17 cellular contexts compared by ENCODE assay signal in the genomic region with DNA sequence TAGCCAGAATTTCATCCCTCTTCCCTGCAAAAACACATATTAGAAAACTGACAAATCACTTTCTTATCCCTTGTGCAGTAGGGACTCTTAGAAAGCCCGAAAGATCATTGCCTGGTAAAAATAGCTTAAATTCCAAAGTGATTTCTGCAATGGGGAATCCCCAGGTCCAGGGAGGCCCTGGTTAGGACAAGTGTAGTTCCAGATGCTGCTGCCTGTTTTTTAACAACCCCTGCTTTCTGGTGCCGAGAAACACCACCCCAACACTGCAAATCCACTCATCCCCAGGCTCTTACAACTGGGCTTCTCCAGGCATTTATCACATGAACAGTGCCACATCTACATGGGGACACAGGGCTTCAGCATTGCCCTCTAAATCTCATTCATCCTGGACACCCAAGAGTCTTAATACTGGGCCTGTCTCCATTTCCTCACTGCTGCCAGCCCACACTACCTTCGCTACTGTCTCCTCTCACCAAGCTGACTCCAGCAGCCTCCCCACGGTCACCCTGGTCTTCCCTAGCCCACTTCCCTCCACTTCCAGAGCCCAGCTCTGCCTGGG.
DNase-seq lines count a peak whose midpoint lies in the region; ATAC-seq, FAIRE-seq and TF ChIP-seq lines count a peak whose summit lies in the region.
"Had no signal": no experiment of that assay in that cellular context is flagged by ENCODE, and none has a peak within 500 bp of the region (broad histone marks: within the 10 kb centered on the region; RNA-seq: fewer than 3 reads in every experiment).

No MANE protein-coding gene starts in this region.

- DNase-seq in HFF-Myc (ENCODE audit: extremely low read depth, low read depth) (peak; percentile 51), astrocyte (ENCODE audit: low read depth) (peak; percentile 66), foreskin fibroblast (peak; percentile 14 to 15), type B pancreatic cell (ENCODE audit: extremely low spot score, unreplicated experiment) (no peak), iPS-NIHi7 (ENCODE audit: extremely low spot score) (no peak), ACHN (no peak)
- DNase-seq: activated CD4-positive, alpha-beta T cell treated with anti-CD3 and anti-CD28 coated beads, Interleukin-2, amount 50 U/mL, for 1 hour; Calu3; heart right ventricle; naive B cell; Right ventricle myocardium superior; stimulated activated naive CD8-positive, alpha-beta T cell treated with anti-CD3 and anti-CD28 coated beads, Interleukin-15, Interleukin-2, amounts not matched to agents 100 U/mL and 50 U/mL, for 24 hours; T-helper 9 cell had no signal

- FAIRE-seq in astrocyte (lab: Jason Lieb, UNC), result no peak
- FAIRE-seq: endometrium had no signal

- H3K4me3 Mint-ChIP-seq in astrocyte (ENCODE audit: unreplicated experiment) (no peak overlapping the region), type B pancreatic cell (no peak overlapping the region)

- H3K9ac ChIP-seq in astrocyte (ENCODE audit: low read length), result no peak overlapping the region

- no peak for ATAC-seq in HG03097 (IDR thresholded peaks at IDR 0.05; ENCODE audit: low FRiP score, unreplicated experiment)
- ATAC-seq: heart right ventricle; left lung; stimulated activated naive CD8-positive, alpha-beta T cell treated with anti-CD3 and anti-CD28 coated beads, Interleukin-15, Interleukin-2, amounts not matched to agents 100 U/mL and 50 U/mL, for 24 hours had no signal

- H3K4me3 ChIP-seq in HFF-Myc (replicated peaks; ENCODE audit: low read depth, low read length) (no peak overlapping the region), astrocyte (ENCODE audit: insufficient read depth, low read depth, low read length) (no peak overlapping the region), foreskin fibroblast (ENCODE audit: low read depth in 1 of 2, low read length in 2 of 2) (no peak overlapping the region)
- H3K4me3 ChIP-seq: heart right ventricle, left lung, right atrium auricular region had no signal

- no peak overlapping the region for H2AFZ ChIP-seq in astrocyte (ENCODE audit: low read depth, low read length)

- in situ Hi-C loops in ACHN (cut with HindIII; ENCODE audit: low pct_ligation_motif_present, low pct_unique_long_range_greater_than_20kb, low sequenced_read_pairs), result no loop called here

- H3K9me3 Mint-ChIP-seq in astrocyte (ENCODE audit: unreplicated experiment), result peaks cover 16% of the 10 kb centered on the region
- H3K9me3 Mint-ChIP-seq in type B pancreatic cell, result no peaks in the 10 kb centered on the region

- no peak overlapping the region for H3K27ac Mint-ChIP-seq in astrocyte (ENCODE audit: unreplicated experiment)
- peak overlapping the region; percentile 77 for H3K27ac Mint-ChIP-seq in type B pancreatic cell

- no peaks in the 10 kb centered on the region for H3K79me2 ChIP-seq in astrocyte (ENCODE audit: insufficient read depth, low read length)

- no peak overlapping the region for H3K27ac ChIP-seq in astrocyte (ENCODE audit: low read depth, low read length)
- H3K27ac ChIP-seq: heart right ventricle, left lung, right atrium auricular region had no signal

- peaks cover 10% of the 10 kb centered on the region for H3K9me3 ChIP-seq in astrocyte (ENCODE audit: insufficient read depth, low read depth, low read length)

- peak overlapping the region; percentile 25 for H3K4me2 ChIP-seq in astrocyte (ENCODE audit: low read length)

- H3K4me1 ChIP-seq in astrocyte (ENCODE audit: insufficient read depth, low read length), result peaks cover 10% of the 10 kb centered on the region
- H3K4me1 ChIP-seq: heart right ventricle, left lung, right atrium auricular region had no signal

- no peaks in the 10 kb centered on the region for H3K36me3 ChIP-seq in astrocyte (ENCODE audit: insufficient read depth, low read length)
- H3K36me3 ChIP-seq: heart right ventricle, left lung, right atrium auricular region had no signal

- peaks cover 9% of the 10 kb centered on the region for H3K4me1 Mint-ChIP-seq in astrocyte (ENCODE audit: low read depth, unreplicated experiment)
- H3K4me1 Mint-ChIP-seq in type B pancreatic cell (ENCODE audit: unreplicated experiment), result peaks cover 16% of the 10 kb centered on the region
- H3K4me1 Mint-ChIP-seq: naive B cell had no signal

- H3K27me3 ChIP-seq in astrocyte (ENCODE audit: insufficient read depth, low read length), result no peaks in the 10 kb centered on the region
- H3K27me3 ChIP-seq: left lung, right atrium auricular region had no signal

- H4K20me1 ChIP-seq in astrocyte (ENCODE audit: insufficient read depth, low read length), result peaks cover 9% of the 10 kb centered on the region

- TF ChIP-seq CTCF in HFF-Myc (IDR thresholded peaks at IDR 0.05; ENCODE audit: low read depth, low read length, missing control alignments), result no peak
- TF ChIP-seq CTCF in astrocyte (IDR thresholded peaks at IDR 0.05; ENCODE audit: insufficient read depth, low read depth, low read length), result no peak
- TF ChIP-seq CTCF in foreskin fibroblast (IDR thresholded peaks at IDR 0.05; ENCODE audit: low read depth, low read length), result no peak
- TF ChIP-seq CTCF in type B pancreatic cell (conservative IDR thresholded peaks at IDR 0.05), result no peak

- peaks cover 11% of the 10 kb centered on the region for H3K36me3 Mint-ChIP-seq in astrocyte (ENCODE audit: low read depth, unreplicated experiment)
- H3K36me3 Mint-ChIP-seq in type B pancreatic cell, result no peaks in the 10 kb centered on the region
- H3K36me3 Mint-ChIP-seq: naive B cell had no signal

- peaks cover 32% of the 10 kb centered on the region for H3K27me3 Mint-ChIP-seq in astrocyte (ENCODE audit: low read depth, unreplicated experiment)
- peaks cover 10% of the 10 kb centered on the region for H3K27me3 Mint-ChIP-seq in type B pancreatic cell

Comparison
In these comparisons a context has a peak if more than half of its experiments do, and no peak if none do; other contexts are left out.
1. DNase-seq: peak in HFF-Myc (single experiment), astrocyte (single experiment) and foreskin fibroblast (2 of 2); none in type B pancreatic cell (single experiment), iPS-NIHi7 (single experiment) and ACHN (single experiment).